ENCODE assay signal across 12 cellular contexts in genomic region chr11:17498475-17498874, GRCh38. TPM values are rescaled to one million over a fixed set of nuclear protein-coding genes. Genes with fewer than 3 reads are reported as not detected.
DNase-seq lines count a peak whose midpoint lies in the region; ATAC-seq and TF ChIP-seq lines count a peak whose summit lies in the region.
"Had no signal": no experiment of that assay in that cellular context is flagged by ENCODE, and none has a peak within 500 bp of the region (broad histone marks: within the 10 kb centered on the region; RNA-seq: fewer than 3 reads in every experiment).

No MANE protein-coding gene starts in this region.

- H3K27ac ChIP-seq in Panc1 (ENCODE audit: low read length) (no peak overlapping the region), foreskin keratinocyte (no peak overlapping the region), right atrium auricular region (no peak overlapping the region)

- H3K4me3 ChIP-seq in AG10803 (ENCODE audit: low read length) (no peak overlapping the region), Panc1 (ENCODE audit: low read depth in 2 of 2, low read length in 2 of 2) (no peak overlapping the region), BE2C (ENCODE audit: low read depth, low read length) (no peak overlapping the region), right atrium auricular region (no peak overlapping the region)

- ATAC-seq in GM19035 (IDR thresholded peaks at IDR 0.05; ENCODE audit: unreplicated experiment) (peak; percentile 80), Panc1 (peak; percentile 81), foreskin keratinocyte (peak; percentile 26)
- ATAC-seq: CD8-positive, alpha-beta T cell had no signal

- BruUV-seq in Panc1 (replicated peaks; lab: Mats Ljungman, UMichigan), result no TSS peak

- H3K9me3 ChIP-seq in Panc1 (ENCODE audit: control insufficient read depth, insufficient read depth, low read depth, low read length) (no peaks in the 10 kb centered on the region), BE2C (no peaks in the 10 kb centered on the region), right atrium auricular region (no peaks in the 10 kb centered on the region)

- H3K27me3 ChIP-seq in Panc1 (ENCODE audit: control insufficient read depth, insufficient read depth, low read length) (peaks cover 3% of the 10 kb centered on the region; the same call in 1 of the 2 replicates), foreskin keratinocyte (peaks cover 7% of the 10 kb centered on the region), BE2C (no peaks in the 10 kb centered on the region), right atrium auricular region (no peaks in the 10 kb centered on the region)

- CTCF ChIA-PET in Panc1 (lab: Charles Lee), result interaction anchor here (0.7 to 1.1 kb wide), 4 partner anchors 13 to 362 kb away, joined by 3 to 4 read pairs (median 3); partner anchors contain the start of gene KCNJ11

- H3K36me3 ChIP-seq in Panc1 (ENCODE audit: control insufficient read depth, insufficient read depth, low read length) (no peaks in the 10 kb centered on the region), BE2C (no peaks in the 10 kb centered on the region), right atrium auricular region (no peaks in the 10 kb centered on the region)

- DNase-seq in AG10803 (ENCODE audit: low read depth) (no peak), Panc1 (ENCODE audit: low read depth, low spot score) (no peak), foreskin keratinocyte (no peak), NOMO-1 (lab: John Stamatoyannopoulos, UW; ENCODE audit: unreplicated experiment in 2 of 2) (no peak), middle frontal gyrus (ENCODE audit: extremely low spot score, low spot score) (no peak), BE2C (no peak), right atrium auricular region (ENCODE audit: low spot score) (no peak)
- DNase-seq: activated CD4-positive, CD25-positive, alpha-beta regulatory T cell treated with anti-CD3 and anti-CD28 coated beads, Interleukin-2, amount 50 U/mL, for 72 hours; activated naive CD4-positive, alpha-beta T cell treated with anti-CD3 and anti-CD28 coated beads for 36 hours; CD8-positive, alpha-beta T cell had no signal

- H3K4me1 ChIP-seq in Panc1 (ENCODE audit: control insufficient read depth, insufficient read depth, low read length), result no peaks in the 10 kb centered on the region
- no peaks in the 10 kb centered on the region for H3K4me1 ChIP-seq in foreskin keratinocyte
- H3K4me1 ChIP-seq in BE2C, result no peaks in the 10 kb centered on the region
- H3K4me1 ChIP-seq in right atrium auricular region, result no peaks in the 10 kb centered on the region

- intact Hi-C loops in Panc1 (cut with micrococcal nuclease; ENCODE audit: unreplicated experiment), result no loop called here

- peak; percentile 38 for TF ChIP-seq CTCF in AG10803 (conservative IDR thresholded peaks at IDR 0.05; ENCODE audit: low read length)
- no peak; the same call in 1 of the 2 replicates for TF ChIP-seq CTCF in Panc1 (IDR thresholded peaks at IDR 0.05)
- TF ChIP-seq CTCF in foreskin keratinocyte (conservative IDR thresholded peaks at IDR 0.05), result no peak
- TF ChIP-seq CTCF in BE2C (IDR thresholded peaks at IDR 0.05; ENCODE audit: low read depth, low read length), result no peak
- TF ChIP-seq CTCF in right atrium auricular region (IDR thresholded peaks at IDR 0.05), result no peak

- in situ Hi-C loops in Panc1 (cut with HindIII; ENCODE audit: low pct_unique_long_range_greater_than_20kb, low sequenced_read_pairs), result no loop called here

- POLR2A ChIA-PET in Panc1 (lab: Charles Lee), result no interaction called here

RNA-seq across cellular contexts. Expression of gene ABCC8, which starts 21.8 kb away (rescaled TPM):
- total RNA-seq in Panc1 (2021; ENCODE audit: unreplicated experiment) (0.18 TPM), foreskin keratinocyte (not detected in 2 replicates), right atrium auricular region (1 to 10 TPM; 3.0 to 4.2 TPM)
- polyA plus RNA-seq in Panc1 (2012; ENCODE audit: insufficient read length), result 0.23 TPM
- polyA plus RNA-seq in foreskin keratinocyte, result not detected in 2 replicates
- polyA plus RNA-seq in BE2C (2012; ENCODE audit: insufficient read depth, insufficient read length, low read depth), result 6.1 TPM
- total RNA-seq: activated naive CD4-positive, alpha-beta T cell treated with anti-CD3 and anti-CD28 coated beads for 36 hours; CD8-positive, alpha-beta T cell had no signal
- polyA plus RNA-seq: keratinocyte had no signal

RNA-seq across cellular contexts. Expression of gene USH1C, which starts 45.7 kb away (rescaled TPM):
- total RNA-seq in Panc1 (2021; ENCODE audit: unreplicated experiment) (not detected), foreskin keratinocyte (not detected in 2 replicates), right atrium auricular region (not detected)
- not detected for polyA plus RNA-seq in Panc1 (2012; ENCODE audit: insufficient read length)
- polyA plus RNA-seq in foreskin keratinocyte, result not detected in 2 replicates
- not detected for polyA plus RNA-seq in BE2C (2012; ENCODE audit: insufficient read depth, insufficient read length, low read depth)
- total RNA-seq: activated naive CD4-positive, alpha-beta T cell treated with anti-CD3 and anti-CD28 coated beads for 36 hours; CD8-positive, alpha-beta T cell had no signal
- polyA plus RNA-seq: keratinocyte had no signal

RNA-seq across cellular contexts. Expression of gene OTOG, which starts 48.6 kb away (rescaled TPM):
- total RNA-seq in Panc1 (2021; ENCODE audit: unreplicated experiment), result not detected
- polyA plus RNA-seq in Panc1 (2012; ENCODE audit: insufficient read length), result not detected
- total RNA-seq in foreskin keratinocyte, result not detected in 2 replicates
- polyA plus RNA-seq in foreskin keratinocyte, result not detected in 2 replicates
- polyA plus RNA-seq in BE2C (2012; ENCODE audit: insufficient read depth, insufficient read length, low read depth), result not detected
- total RNA-seq in right atrium auricular region, result not detected
- total RNA-seq: activated naive CD4-positive, alpha-beta T cell treated with anti-CD3 and anti-CD28 coated beads for 36 hours; CD8-positive, alpha-beta T cell had no signal
- polyA plus RNA-seq: keratinocyte had no signal

Comparison
In these comparisons a context has a peak if more than half of its experiments do, and no peak if none do; other contexts are left out.
1. ATAC-seq: peak in every context shown above with its lines; median percentile 81 in Panc1; 80 in GM19035; 26 in foreskin keratinocyte.